In the genomic region with DNA sequence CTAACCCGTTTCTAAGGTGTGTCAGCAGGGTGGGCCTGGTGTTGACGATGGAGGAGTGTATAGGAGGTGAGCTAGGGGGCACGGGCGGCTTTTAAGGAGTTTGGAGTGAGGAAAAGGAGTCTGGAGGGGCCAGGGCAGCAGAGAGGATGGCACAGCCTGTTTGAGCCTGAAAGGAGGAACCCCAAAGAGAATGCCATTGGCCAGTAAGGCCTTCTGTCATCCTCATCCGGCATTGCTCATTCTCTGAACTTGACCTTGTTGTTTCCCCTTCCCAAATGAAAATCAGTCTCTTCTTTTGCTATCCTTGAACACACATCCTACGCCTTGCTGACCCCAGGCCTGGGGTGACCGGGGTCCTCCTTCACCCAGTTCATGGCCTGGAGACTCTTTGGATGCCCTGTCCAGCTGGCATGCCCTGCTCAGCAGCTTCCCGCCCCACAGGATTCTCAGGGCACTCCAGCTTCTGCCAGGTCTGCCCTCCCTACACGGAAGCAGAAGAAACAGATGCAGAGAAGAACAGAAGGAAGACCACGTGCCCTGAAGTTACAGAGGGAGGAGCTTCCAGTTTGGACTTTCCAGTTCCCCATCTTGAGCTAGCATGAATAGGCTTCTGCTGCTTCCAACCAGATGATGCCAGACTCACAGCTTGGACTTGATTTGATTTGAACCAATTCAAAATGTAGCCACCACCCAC, we compare ENCODE assay signal across 13 cellular contexts. TPM values are rescaled to one million over a fixed set of nuclear protein-coding genes. Genes with fewer than 3 reads are reported as not detected.
DNase-seq lines count a peak whose midpoint lies in the region; ATAC-seq, FAIRE-seq and TF ChIP-seq lines count a peak whose summit lies in the region.
"Had no signal": no experiment of that assay in that cellular context is flagged by ENCODE, and none has a peak within 500 bp of the region (broad histone marks: within the 10 kb centered on the region; RNA-seq: fewer than 3 reads in every experiment).

No MANE protein-coding gene starts in this region.

- H3K36me3 Mint-ChIP-seq in osteocyte (ENCODE audit: unreplicated experiment) (no peaks in the 10 kb centered on the region), nephron progenitor cell (ENCODE audit: low read depth) (no peaks in the 10 kb centered on the region)
- H3K36me3 Mint-ChIP-seq: activated naive CD4-positive, alpha-beta T cell treated with anti-CD3 and anti-CD28 coated beads, Interleukin-2, amount 10 ng/mL, durations not matched to agents 7 days and 5 days had no signal

- H3K9me3 ChIP-seq in GM12878 (replicated peaks; ENCODE audit: control insufficient read depth, insufficient read depth, low read length) (no peaks in the 10 kb centered on the region), testis (no peaks in the 10 kb centered on the region)

- intact Hi-C loops in GM12878 (cut with micrococcal nuclease; ENCODE audit: unreplicated experiment) (no loop called here), lower leg skin (cut with DNase I; ENCODE audit: low total_unique reads) (no loop called here), testis (cut with DNase I; ENCODE audit: low total_unique reads) (no loop called here)

- no peak for TF ChIP-seq RAD21 in GM12878 (IDR thresholded peaks at IDR 0.05; ENCODE audit: insufficient read depth, low read depth, low read length)

- no peaks in the 10 kb centered on the region for H4K20me1 ChIP-seq in GM12878 (ENCODE audit: control insufficient read depth, insufficient read depth)

- H3K79me2 ChIP-seq in GM12878 (ENCODE audit: control insufficient read depth, insufficient read depth, low read length): no peaks in the 10 kb centered on the region

- H3K4me3 ChIP-seq in GM12878: no peak overlapping the region
- no peak overlapping the region for H3K4me3 ChIP-seq in lower leg skin (ENCODE audit: low read depth, poor library complexity, severe bottlenecking)
- no peak overlapping the region for H3K4me3 ChIP-seq in testis

- H2AFZ ChIP-seq in GM12878 (ENCODE audit: control insufficient read depth, low read depth, low read length): peak overlapping the region; percentile 69

- H3K4me3 Mint-ChIP-seq in osteocyte (ENCODE audit: unreplicated experiment): no peak overlapping the region
- no peak overlapping the region for H3K4me3 Mint-ChIP-seq in nephron progenitor cell
- H3K4me3 Mint-ChIP-seq: activated naive CD4-positive, alpha-beta T cell treated with anti-CD3 and anti-CD28 coated beads, Interleukin-2, amount 10 ng/mL, durations not matched to agents 7 days and 5 days had no signal

- H3K27me3 ChIP-seq in GM12878 (replicated peaks in 1 of 2; ENCODE audit: control insufficient read depth in 2 of 2, insufficient read depth in 2 of 2, low read length in 1 of 2) (no peaks in the 10 kb centered on the region), testis (no peaks in the 10 kb centered on the region)

- SMC1A ChIA-PET in GM12878 (lab: Charles Lee; ENCODE audit: uncharacterized antibody, unreplicated experiment): interaction anchor here (0.6 to 1.4 kb wide), 3 partner anchors 11 to 85 kb away, joined by 3 to 4 read pairs (median 3); no protein-coding TSS in a partner anchor

- RAD21 ChIA-PET in GM12878 (lab: Charles Lee; ENCODE audit: unreplicated experiment): no interaction called here

- H3K36me3 ChIP-seq in GM12878 (ENCODE audit: control insufficient read depth in 2 of 2, insufficient read depth in 2 of 2, low read length in 1 of 2) (no peaks in the 10 kb centered on the region), testis (ENCODE audit: low read depth, missing control alignments) (no peaks in the 10 kb centered on the region)

- H3K27ac Mint-ChIP-seq in osteocyte (ENCODE audit: unreplicated experiment): no peak overlapping the region
- H3K27ac Mint-ChIP-seq in nephron progenitor cell: no peak overlapping the region
- H3K27ac Mint-ChIP-seq: activated naive CD4-positive, alpha-beta T cell treated with anti-CD3 and anti-CD28 coated beads, Interleukin-2, amount 10 ng/mL, durations not matched to agents 7 days and 5 days had no signal

- no peaks in the 10 kb centered on the region for H3K9me3 Mint-ChIP-seq in osteocyte (ENCODE audit: unreplicated experiment)
- H3K9me3 Mint-ChIP-seq in nephron progenitor cell: no peaks in the 10 kb centered on the region
- H3K9me3 Mint-ChIP-seq: activated naive CD4-positive, alpha-beta T cell treated with anti-CD3 and anti-CD28 coated beads, Interleukin-2, amount 10 ng/mL, durations not matched to agents 7 days and 5 days had no signal

- TF ChIP-seq EP300 in GM12878 (IDR thresholded peaks at IDR 0.05; ENCODE audit: borderline replicate concordance in 1 of 2, control insufficient read depth in 1 of 2, low read depth in 2 of 2, low read length in 2 of 2): no peak

- FAIRE-seq in GM12878 (lab: Jason Lieb, UNC): no peak
- FAIRE-seq: islet of Langerhans had no signal

- TF ChIP-seq POLR2A in GM12878 (IDR thresholded peaks at IDR 0.05; ENCODE audit: low read depth, low read length) (no peak), lower leg skin (IDR thresholded peaks at IDR 0.05) (no peak), testis (IDR thresholded peaks at IDR 0.05) (no peak)

- no peak for TF ChIP-seq CTCF in GM12878 (IDR thresholded peaks at IDR 0.05 in 2 of 3, conservative IDR thresholded peaks at IDR 0.05 in 1 of 3; ENCODE audit: control insufficient read depth in 2 of 3, extremely low read depth in 1 of 3, insufficient read depth in 1 of 3, low read depth in 3 of 3, low read length in 3 of 3)
- no peak for TF ChIP-seq CTCF in lower leg skin (IDR thresholded peaks at IDR 0.05)
- no peak for TF ChIP-seq CTCF in testis (IDR thresholded peaks at IDR 0.05)
- TF ChIP-seq CTCF in osteocyte (IDR thresholded peaks at IDR 0.05): no peak
- TF ChIP-seq CTCF in nephron progenitor cell (IDR thresholded peaks at IDR 0.05): no peak

- H3K27me3 Mint-ChIP-seq in osteocyte (ENCODE audit: unreplicated experiment) (no peaks in the 10 kb centered on the region), nephron progenitor cell (ENCODE audit: low read depth, poor library complexity) (peaks cover 3% of the 10 kb centered on the region)

- ATAC-seq in GM12878 (peak; percentile 64), HG03378 (IDR thresholded peaks at IDR 0.05; ENCODE audit: unreplicated experiment) (no peak)

- H3K4me1 Mint-ChIP-seq in osteocyte (ENCODE audit: unreplicated experiment) (peaks cover 18% of the 10 kb centered on the region), nephron progenitor cell (peaks cover 12% of the 10 kb centered on the region)

- H3K4me1 ChIP-seq in GM12878 (ENCODE audit: control insufficient read depth, insufficient read depth, low read length) (no peaks in the 10 kb centered on the region), testis (peaks cover 24% of the 10 kb centered on the region)

- no peak overlapping the region for H3K4me2 ChIP-seq in GM12878 (ENCODE audit: control insufficient read depth, insufficient read depth)

- WGBS in GM12878 (ENCODE audit: insufficient coverage, insufficient replicate concordance, low lambda C conversion rate, missing lambda C conversion rate): 54% methylated on average over 10 of the region's 10 CpGs
- 47 to 62% methylated on average over 10 of the region's 10 CpGs for WGBS in lower leg skin, 2 donors
- 70 to 80% methylated on average over 10 of the region's 10 CpGs for WGBS in testis, 2 donors

- CTCF ChIA-PET in GM12878 (lab: Yijun Ruan, JAX): interaction anchor here (0.5 kb wide), 2 partner anchors 100 to 113 kb away, joined by 3 read pairs; no protein-coding TSS in a partner anchor

- BruUV-seq in GM12878 (replicated peaks; lab: Mats Ljungman, UMichigan): no TSS peak

- no peak overlapping the region for H3K27ac ChIP-seq in GM12878 (ENCODE audit: control insufficient read depth, insufficient read depth)
- no peak overlapping the region for H3K27ac ChIP-seq in testis

- no peak overlapping the region for H3K9ac ChIP-seq in GM12878 (ENCODE audit: control insufficient read depth, insufficient read depth, low read length)

- in situ Hi-C loops in GM12878 (cut with MboI): no loop called here

- POLR2A ChIA-PET in GM12878 (lab: Charles Lee): no interaction called here

- DNase-seq in LHCN-M2 (ENCODE audit: low read depth) (peak; percentile 36), GM12878 (ENCODE audit: low read depth, low spot score) (no peak), lower leg skin (ENCODE audit: low spot score in 2 of 2) (peak; percentile 54 to 87), testis (peak; percentile 30), osteocyte (ENCODE audit: extremely low spot score, unreplicated experiment) (no peak), nephron progenitor cell (no peak)
- no peak for DNase-seq in stimulated activated CD4-positive, alpha-beta T cell treated with anti-CD3 and anti-CD28 coated beads, Interleukin-15, amount 100 ng/mL, for 24 hours
- DNase-seq: activated CD4-positive, CD25-positive, alpha-beta regulatory T cell; activated naive CD4-positive, alpha-beta T cell treated with anti-CD3 and anti-CD28 coated beads, Interleukin-2, amount 10 ng/mL, durations not matched to agents 7 days and 5 days; DND-41; NCI-H524 treated with DMSO at 0.1 percent for 48 hours had no signal

RNA-seq across cellular contexts. Expression of gene KIF3C, which starts 20.5 kb away (rescaled TPM):
- total RNA-seq in LHCN-M2 (2014; rRNA removed) (9.0 and 9.3 TPM in 2 replicates), GM12878 (2014; rRNA removed) (0.28 and 0.54 TPM in 2 replicates), GM12878 (2014; rRNA removed; fragmentation: Illumina TruSeq; extraction: Trizol) (0.22 and 0.28 TPM in 2 replicates), GM12878 (2021) (0.62 and 0.88 TPM in 2 replicates), lower leg skin (1 to 10 TPM; 3.6 to 6.7 (median 4.2) TPM), testis (1 to 10 TPM; 8.7 to 9.8 TPM), osteocyte (29.7 TPM in 2 replicates)
- polyA plus RNA-seq in LHCN-M2 (2012): 17.3 TPM
- total RNA-seq in GM12878 (2013; cell fraction: nucleolus; rRNA removed): 2.1 and 3.1 TPM in 2 replicates
- 0.96 TPM for polyA plus RNA-seq in GM12878 (2011; ENCODE audit: low read depth)
- polyA plus RNA-seq in GM12878 (2011; rRNA removed) (0.20 and 0.48 TPM in 2 replicates), GM12878 (2014; fragmentation: Illumina TruSeq; extraction: Trizol) (0.29 and 0.51 TPM in 2 replicates), GM12878 (2014; fragmentation: Nextera tagmentation; extraction: Ambion mirVana) (under 1 TPM; 0.10 to 0.16 TPM), GM12878 (2014; rRNA removed) (0.45 and 1.3 TPM in 2 replicates), GM12878 (2016; fragmentation: Nextera tagmentation; extraction: Ambion mirVana) (under 1 TPM; 0.56 to 0.63 TPM), testis (ENCODE audit: insufficient read depth, low read depth, low replicate concordance) (7.1 TPM)
- 0.33 and 0.70 TPM in 2 replicates for polyA plus RNA-seq in GM12878 (2011; cell fraction: cytosol; rRNA removed)
- polyA plus RNA-seq in GM12878 (2011; cell fraction: nucleus; rRNA removed): 0.28 and 0.33 TPM in 2 replicates
- 0.73 and 0.94 TPM in 2 replicates for polyA plus RNA-seq in GM12878 (2012)
- 0.44 and 0.77 TPM in 2 replicates for polyA minus RNA-seq in GM12878 (2011; rRNA and poly(A)+ RNA removed)
- polyA minus RNA-seq in GM12878 (2011; cell fraction: cytosol; rRNA and poly(A)+ RNA removed): 0.21 and 0.40 TPM in 2 replicates
- polyA minus RNA-seq in GM12878 (2011; cell fraction: nucleus; rRNA and poly(A)+ RNA removed): 0.60 and 1.3 TPM in 2 replicates

RNA-seq across cellular contexts. Expression of gene RAB10, which starts 31.1 kb away (rescaled TPM):
- total RNA-seq in LHCN-M2 (2014; rRNA removed): 124 and 143 TPM in 2 replicates
- 78.1 TPM for polyA plus RNA-seq in LHCN-M2 (2012)
- total RNA-seq in GM12878 (2013; cell fraction: nucleolus; rRNA removed): 96.9 and 119 TPM in 2 replicates
- total RNA-seq in GM12878 (2014; rRNA removed): 42.5 and 45.1 TPM in 2 replicates
- total RNA-seq in GM12878 (2014; rRNA removed; fragmentation: Illumina TruSeq; extraction: Trizol): 70.1 and 71.1 TPM in 2 replicates
- 87.5 and 88.9 TPM in 2 replicates for total RNA-seq in GM12878 (2021)
- 17.1 TPM for polyA plus RNA-seq in GM12878 (2011; ENCODE audit: low read depth)
- polyA plus RNA-seq in GM12878 (2011; rRNA removed): 108 and 190 TPM in 2 replicates
- 42.2 and 49.8 TPM in 2 replicates for polyA plus RNA-seq in GM12878 (2011; cell fraction: cytosol; rRNA removed)
- polyA plus RNA-seq in GM12878 (2011; cell fraction: nucleus; rRNA removed): 28.6 and 41.9 TPM in 2 replicates
- polyA plus RNA-seq in GM12878 (2012): 31.0 and 49.6 TPM in 2 replicates
- polyA plus RNA-seq in GM12878 (2014; fragmentation: Illumina TruSeq; extraction: Trizol): 84.0 and 138 TPM in 2 replicates
- 10 to 100 TPM; 13.3 to 24.8 TPM for polyA plus RNA-seq in GM12878 (2014; fragmentation: Nextera tagmentation; extraction: Ambion mirVana)
- polyA plus RNA-seq in GM12878 (2014; rRNA removed): 44.2 and 79.9 TPM in 2 replicates
- 100 to 1,000 TPM; 108 to 109 TPM for polyA plus RNA-seq in GM12878 (2016; fragmentation: Nextera tagmentation; extraction: Ambion mirVana)
- 43.9 and 62.6 TPM in 2 replicates for polyA minus RNA-seq in GM12878 (2011; rRNA and poly(A)+ RNA removed)
- polyA minus RNA-seq in GM12878 (2011; cell fraction: cytosol; rRNA and poly(A)+ RNA removed): 34.2 and 46.3 TPM in 2 replicates
- polyA minus RNA-seq in GM12878 (2011; cell fraction: nucleus; rRNA and poly(A)+ RNA removed): 22.2 and 40.9 TPM in 2 replicates
- total RNA-seq in lower leg skin: 100 to 1,000 TPM; 125 to 228 (median 184) TPM
- total RNA-seq in testis: 100 to 1,000 TPM in 1 of 2 donors, 10 to 100 TPM in 1; 96.8 to 112 TPM
- polyA plus RNA-seq in testis (ENCODE audit: insufficient read depth, low read depth, low replicate concordance): 74.8 TPM
- 139 and 150 TPM in 2 replicates for total RNA-seq in osteocyte

Comparison
In these comparisons a context has a peak if more than half of its experiments do, and no peak if none do; other contexts are left out.
1. DNase-seq: peak in LHCN-M2 (single experiment), lower leg skin (2 of 2) and testis (single experiment); none in GM12878 (single experiment), osteocyte (single experiment), stimulated activated CD4-positive, alpha-beta T cell treated with anti-CD3 and anti-CD28 coated beads, Interleukin-15, amount 100 ng/mL, for 24 hours (single experiment) and nephron progenitor cell (single experiment).